Comparison of ENCODE assay signal across 12 cellular contexts in the genomic region with DNA sequence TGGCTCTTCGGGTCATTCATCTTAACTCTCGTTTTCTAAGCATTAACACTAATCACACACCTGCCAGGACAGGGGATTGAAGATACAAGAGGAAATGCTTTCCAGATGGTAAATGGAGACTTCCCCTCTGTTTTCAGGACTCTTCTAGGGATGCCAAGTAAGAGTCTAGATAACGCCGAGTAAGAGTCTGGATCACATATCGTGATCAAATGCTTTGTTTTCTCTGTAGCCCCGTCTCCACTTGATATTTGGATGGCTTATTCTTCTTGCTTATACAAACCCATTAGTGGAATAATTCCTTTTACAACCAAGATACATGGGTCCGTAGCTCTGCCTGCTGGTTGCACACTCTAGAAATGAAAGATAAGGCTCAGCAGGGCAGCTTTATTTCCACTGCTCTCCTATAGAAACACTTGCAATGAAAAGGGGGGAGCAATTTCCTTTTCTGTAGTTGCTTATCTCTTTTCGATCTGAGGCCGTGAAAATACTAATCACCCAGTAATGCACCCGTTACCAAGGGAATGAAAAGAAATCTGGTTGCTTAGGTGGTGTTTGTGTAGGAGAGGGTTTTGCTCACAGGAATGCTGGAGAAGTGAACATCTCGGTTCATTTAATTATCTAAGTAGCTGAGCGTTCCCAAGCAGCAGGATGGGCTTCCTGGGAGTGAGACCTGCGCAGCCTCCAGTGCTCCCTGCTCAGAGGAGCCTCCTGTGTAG.
DNase-seq lines count a peak whose midpoint lies in the region; ATAC-seq and TF ChIP-seq lines count a peak whose summit lies in the region.
"Had no signal": no experiment of that assay in that cellular context is flagged by ENCODE, and none has a peak within 500 bp of the region (broad histone marks: within the 10 kb centered on the region; RNA-seq: fewer than 3 reads in every experiment).

No MANE protein-coding gene starts in this region.

- ATAC-seq in GM19328 (IDR thresholded peaks at IDR 0.05; ENCODE audit: unreplicated experiment) = no peak
- ATAC-seq: CD8-positive, alpha-beta T cell had no signal

- H3K27ac ChIP-seq in cingulate gyrus (ENCODE audit: low read depth, low read length) = peak overlapping the region; percentile 25
- H3K27ac ChIP-seq: KMS-11 had no signal

- no peaks in the 10 kb centered on the region for H3K36me3 Mint-ChIP-seq in neural crest cell (ENCODE audit: low read depth)
- H3K36me3 Mint-ChIP-seq: CD8-positive, alpha-beta T cell had no signal

- peak overlapping the region; percentile 42 for H3K4me3 Mint-ChIP-seq in neural crest cell
- H3K4me3 Mint-ChIP-seq: CD8-positive, alpha-beta T cell; T-helper 1 cell treated with Interleukin-12 subunit alpha and Interleukin-12 subunit beta and Interleukin-4 antibody, amounts not matched to agents 30 μg/mL and 1 μg/mL, for 36 hours had no signal

- H3K27me3 Mint-ChIP-seq in neural crest cell (ENCODE audit: low read depth) = no peaks in the 10 kb centered on the region

- peaks cover 40% of the 10 kb centered on the region for H3K4me1 Mint-ChIP-seq in neural crest cell

- H3K27ac Mint-ChIP-seq in neural crest cell (ENCODE audit: unreplicated experiment) = no peak overlapping the region
- H3K27ac Mint-ChIP-seq: activated T-helper 2 cell treated with anti-CD3 and anti-CD28 coated beads, Interferon-gamma antibody, Interleukin-2, Interleukin-4, amounts not matched to agents 10 μg/mL and 5 μg/mL and 100 μg/mL, durations not matched to agents 14 hours and 24 hours and 36 hours; CD8-positive, alpha-beta T cell; T-helper 1 cell treated with Interleukin-12 subunit alpha and Interleukin-12 subunit beta and Interleukin-4 antibody, amounts not matched to agents 30 μg/mL and 1 μg/mL, for 36 hours had no signal

- DNase-seq in DMS153 treated with DMSO at 0.1 percent for 48 hours (lab: John Stamatoyannopoulos, UW; ENCODE audit: unreplicated experiment) (peak; percentile 87), NCI-H345 treated with DMSO at 0.1 percent for 48 hours (lab: John Stamatoyannopoulos, UW; ENCODE audit: unreplicated experiment) (peak; percentile 85), neural crest cell (ENCODE audit: low read depth, low spot score) (no peak), SW480 (ENCODE audit: low spot score) (no peak), erythroblast (lab: John Stamatoyannopoulos, UW) (no peak), ureter (ENCODE audit: low spot score) (no peak)
- DNase-seq: CD8-positive, alpha-beta T cell had no signal

- H3K9me3 Mint-ChIP-seq in neural crest cell = no peaks in the 10 kb centered on the region
- H3K9me3 Mint-ChIP-seq: activated T-helper 2 cell treated with anti-CD3 and anti-CD28 coated beads, Interferon-gamma antibody, Interleukin-2, Interleukin-4, amounts not matched to agents 10 μg/mL and 5 μg/mL and 100 μg/mL, durations not matched to agents 14 hours and 24 hours and 36 hours; CD8-positive, alpha-beta T cell; T-helper 1 cell treated with Interleukin-12 subunit alpha and Interleukin-12 subunit beta and Interleukin-4 antibody, amounts not matched to agents 30 μg/mL and 1 μg/mL, for 36 hours had no signal

- no peak for TF ChIP-seq CTCF in neural crest cell (conservative IDR thresholded peaks at IDR 0.05)

- no peak for TF ChIP-seq POLR2A in erythroblast (IDR thresholded peaks at IDR 0.05; ENCODE audit: low read length)

Comparison
In these comparisons a context has a peak if more than half of its experiments do, and no peak if none do; other contexts are left out.
1. DNase-seq: peak in DMS153 treated with DMSO at 0.1 percent for 48 hours (single experiment) and NCI-H345 treated with DMSO at 0.1 percent for 48 hours (single experiment); none in neural crest cell (single experiment), SW480 (single experiment), erythroblast (0 of 2) and ureter (single experiment).